ENCODE assay signal across 8 cellular contexts in genomic region chr4:112145820-112146813, GRCh38. TPM values are rescaled to one million over a fixed set of nuclear protein-coding genes. Genes with fewer than 3 reads are reported as not detected.
DNase-seq lines count a peak whose midpoint lies in the region; ATAC-seq and TF ChIP-seq lines count a peak whose summit lies in the region.

No MANE protein-coding gene starts in this region.

- DNase-seq in NCI-H146 (lab: John Stamatoyannopoulos, UW) (peak; percentile 7), NCI-H146 treated with DMSO at 0.1 percent for 48 hours (lab: John Stamatoyannopoulos, UW; ENCODE audit: unreplicated experiment) (no peak), NAMALWA (ENCODE audit: low spot score) (peak; percentile 75), mesendoderm (peak; percentile 58)
- peak; percentile 85 for DNase-seq in activated CD8-positive, alpha-beta T cell treated with anti-CD3 and anti-CD28 coated beads for 36 hours
- peak; percentile 35 for DNase-seq in stimulated activated CD8-positive, alpha-beta memory T cell treated with anti-CD3 and anti-CD28 coated beads, Interleukin-15, amount 100 ng/mL, for 24 hours (ENCODE audit: low read depth)

- H2AK5ac ChIP-seq in mesendoderm (ENCODE audit: low read length): no peak overlapping the region

- H3K36me3 ChIP-seq in endocrine pancreas (ENCODE audit: control insufficient read depth, insufficient read depth, low read length) (no peaks in the 10 kb centered on the region), mesendoderm (ENCODE audit: control insufficient read depth, insufficient read depth, low read length) (no peaks in the 10 kb centered on the region)

- peaks cover 12% of the 10 kb centered on the region for H3K4me1 ChIP-seq in endocrine pancreas (ENCODE audit: control insufficient read depth, insufficient read depth, low read length)
- H3K4me1 ChIP-seq in mesendoderm (ENCODE audit: control insufficient read depth, low read depth, low read length): no peaks in the 10 kb centered on the region

- H3K4ac ChIP-seq in mesendoderm (ENCODE audit: low read depth, low read length): no peak overlapping the region

- H3K4me3 ChIP-seq in endocrine pancreas (ENCODE audit: control insufficient read depth, insufficient read depth, low read length) (peak overlapping the region; percentile 90), mesendoderm (ENCODE audit: low read length) (peak overlapping the region; percentile 34)

- H3K79me2 ChIP-seq in mesendoderm (ENCODE audit: control insufficient read depth, insufficient read depth, low read length): no peaks in the 10 kb centered on the region

- intact Hi-C loops in activated CD8-positive, alpha-beta T cell treated with anti-CD3 and anti-CD28 coated beads for 36 hours (cut with micrococcal nuclease): loop anchor here (2.0 to 5.0 kb wide), 3 partner anchors 51 to 141 kb away; partner anchors contain the start of genes AP1AR and TIFA

- CTCF ChIA-PET in activated CD8-positive, alpha-beta T cell treated with anti-CD3 and anti-CD28 coated beads for 36 hours (lab: Charles Lee): interaction anchor here (1.1 to 1.2 kb wide), 2 partner anchors 31 to 86 kb away, joined by 3 to 5 read pairs; no protein-coding TSS in a partner anchor

- peak overlapping the region; percentile 97 for H3K4me3 Mint-ChIP-seq in activated CD8-positive, alpha-beta T cell treated with anti-CD3 and anti-CD28 coated beads for 36 hours

- H2BK15ac ChIP-seq in mesendoderm (replicated peaks; ENCODE audit: low read depth): no peak overlapping the region

- WGBS in mesendoderm (ENCODE audit: extremely low coverage, insufficient coverage, low lambda C conversion rate): no CpG with 5 or more reads among the region's 50 CpGs

- no peak overlapping the region for H2BK5ac ChIP-seq in mesendoderm (ENCODE audit: low read length)

- H3K27me3 ChIP-seq in endocrine pancreas (ENCODE audit: control insufficient read depth, insufficient read depth, low read length): no peaks in the 10 kb centered on the region
- peaks cover 3% of the 10 kb centered on the region for H3K27me3 ChIP-seq in mesendoderm (ENCODE audit: insufficient read depth, low read length, poor library complexity)

- H4K5ac ChIP-seq in mesendoderm (ENCODE audit: low read length): no peak overlapping the region

- H3K79me1 ChIP-seq in mesendoderm (ENCODE audit: low read length): no peaks in the 10 kb centered on the region

- H3K9me3 ChIP-seq in endocrine pancreas (ENCODE audit: control insufficient read depth, low read length): no peaks in the 10 kb centered on the region

- POLR2A ChIA-PET in activated CD8-positive, alpha-beta T cell treated with anti-CD3 and anti-CD28 coated beads for 36 hours (lab: Charles Lee): interaction anchor here (1.0 to 1.7 kb wide), 8 partner anchors 11 to 140 kb away, joined by 3 to 5 read pairs (median 3); partner anchors contain the start of gene TIFA

- no peak overlapping the region for H3K23ac ChIP-seq in mesendoderm (ENCODE audit: low read length)

- H2BK120ac ChIP-seq in mesendoderm (ENCODE audit: low read depth, low read length): no peak overlapping the region

- no peaks in the 10 kb centered on the region for H3K9me3 Mint-ChIP-seq in activated CD8-positive, alpha-beta T cell treated with anti-CD3 and anti-CD28 coated beads for 36 hours

- no peaks in the 10 kb centered on the region for H3K27me3 Mint-ChIP-seq in activated CD8-positive, alpha-beta T cell treated with anti-CD3 and anti-CD28 coated beads for 36 hours

- H3K36me3 Mint-ChIP-seq in activated CD8-positive, alpha-beta T cell treated with anti-CD3 and anti-CD28 coated beads for 36 hours (ENCODE audit: low read depth): peaks cover 20% of the 10 kb centered on the region

- peak overlapping the region; percentile 88 for H3K56ac ChIP-seq in mesendoderm (ENCODE audit: low read length)

- peak overlapping the region; percentile 53 for H3K4me2 ChIP-seq in mesendoderm (ENCODE audit: low read length)

- TF ChIP-seq CTCF in activated CD8-positive, alpha-beta T cell treated with anti-CD3 and anti-CD28 coated beads for 36 hours (IDR thresholded peaks at IDR 0.05): no peak

- H4K8ac ChIP-seq in mesendoderm (ENCODE audit: low read depth, low read length): no peak overlapping the region

- peaks cover 47% of the 10 kb centered on the region for H3K4me1 Mint-ChIP-seq in activated CD8-positive, alpha-beta T cell treated with anti-CD3 and anti-CD28 coated beads for 36 hours (ENCODE audit: low read depth)

- H3K9ac ChIP-seq in endocrine pancreas (ENCODE audit: control insufficient read depth, insufficient read depth, low read length) (peak overlapping the region; percentile 81), mesendoderm (ENCODE audit: low read length) (peak overlapping the region; percentile 55)

- no peak overlapping the region for H3K18ac ChIP-seq in mesendoderm (ENCODE audit: low read length)

- ATAC-seq in HG02610 (IDR thresholded peaks at IDR 0.05; ENCODE audit: unreplicated experiment): peak; percentile 67
- ATAC-seq in activated CD8-positive, alpha-beta T cell treated with anti-CD3 and anti-CD28 coated beads for 36 hours: peak; percentile 67

- no peak overlapping the region for H3K27ac ChIP-seq in mesendoderm (ENCODE audit: low read depth, low read length)

- H3K27ac Mint-ChIP-seq in activated CD8-positive, alpha-beta T cell treated with anti-CD3 and anti-CD28 coated beads for 36 hours: peak overlapping the region; percentile 93

RNA-seq across cellular contexts. Expression of gene FAM241A, which starts 0.9 kb away (rescaled TPM):
- 1 to 10 TPM; 4.1 to 4.5 TPM for total RNA-seq in activated CD8-positive, alpha-beta T cell treated with anti-CD3 and anti-CD28 coated beads for 36 hours
- polyA plus RNA-seq in mesendoderm (2013, experiment 1 of 2): 0.39 TPM
- polyA plus RNA-seq in mesendoderm (2013, experiment 2 of 2): 0.43 TPM
